In the genomic region with DNA sequence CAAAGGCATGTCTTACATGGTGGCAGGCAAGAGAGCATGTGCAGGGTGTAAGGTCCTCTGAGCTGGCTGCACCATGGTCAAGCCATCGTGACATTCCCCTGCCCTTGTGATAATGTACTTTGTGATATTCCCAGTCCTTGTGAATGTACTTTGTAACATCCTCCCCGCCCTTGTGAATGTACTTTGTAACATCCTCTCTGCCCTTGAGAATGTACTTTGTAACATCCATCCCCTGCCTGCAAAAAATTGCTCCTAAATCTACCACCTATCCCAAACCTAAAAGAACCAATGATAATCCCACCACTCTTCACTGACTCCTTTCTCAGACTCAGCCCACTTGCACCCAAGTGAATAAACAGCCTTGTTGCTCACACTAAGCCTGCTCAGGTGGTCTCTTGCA, we compare ENCODE assay signal across 2 cellular contexts. TPM values are rescaled to one million over a fixed set of nuclear protein-coding genes. Genes with fewer than 3 reads are reported as not detected.
"Had no signal": no experiment of that assay in that cellular context is flagged by ENCODE, and none has a peak within 500 bp of the region (broad histone marks: within the 10 kb centered on the region; RNA-seq: fewer than 3 reads in every experiment).

No MANE protein-coding gene starts in this region.

RNA-seq across cellular contexts. Expression of gene DNAH14, which starts 44.1 kb away (rescaled TPM):
- total RNA-seq: activated CD8-positive, alpha-beta T cell treated with anti-CD3 and anti-CD28 coated beads, Interleukin-2, amount 10 ng/mL, durations not matched to agents 7 days and 5 days; activated naive CD8-positive, alpha-beta T cell treated with anti-CD3 and anti-CD28 coated beads, Interleukin-2, amount 10 ng/mL, durations not matched to agents 7 days and 5 days had no signal
